Comparison of ENCODE assay signal across 21 cellular contexts in genomic region chr15:76327191-76328105, GRCh38. TPM values are rescaled to one million over a fixed set of nuclear protein-coding genes. Genes with fewer than 3 reads are reported as not detected.
DNase-seq lines count a peak whose midpoint lies in the region; ATAC-seq, FAIRE-seq and TF ChIP-seq lines count a peak whose summit lies in the region.
"Had no signal": no experiment of that assay in that cellular context is flagged by ENCODE, and none has a peak within 500 bp of the region (broad histone marks: within the 10 kb centered on the region; RNA-seq: fewer than 3 reads in every experiment).

No MANE protein-coding gene starts in this region.

- no peaks in the 10 kb centered on the region for H3K9me3 Mint-ChIP-seq in osteocyte (ENCODE audit: unreplicated experiment)
- H3K9me3 Mint-ChIP-seq in stimulated activated naive CD8-positive, alpha-beta T cell treated with anti-CD3 and anti-CD28 coated beads, Interleukin-15, amount 100 ng/mL, for 72 hours, result no peaks in the 10 kb centered on the region
- H3K9me3 Mint-ChIP-seq in activated T-helper 17 cell treated with anti-CD3 and anti-CD28 coated beads, Interleukin-2, amount 50 U/mL, for 72 hours, result no peaks in the 10 kb centered on the region
- H3K9me3 Mint-ChIP-seq: activated naive CD4-positive, alpha-beta T cell treated with anti-CD3 and anti-CD28 coated beads for 36 hours; stimulated activated memory B cell treated with anti-CD40 and anti-IgM and Interleukin-4, amounts not matched to agents 10 μg/mL and 1 μg/mL and 100 μg/mL, for 72 hours; type B pancreatic cell had no signal

- DNase-seq in NCI-H82 treated with DMSO at 0.1 percent for 48 hours (lab: John Stamatoyannopoulos, UW; ENCODE audit: unreplicated experiment) (peak; percentile 73), NCI-H82 (lab: John Stamatoyannopoulos, UW) (no peak), NCI-H226 (peak; percentile 65), bronchial epithelial cell (ENCODE audit: low read depth) (peak; percentile 47), osteocyte (ENCODE audit: extremely low spot score, unreplicated experiment) (peak; percentile 23), glomerular visceral epithelial cell (ENCODE audit: extremely low spot score) (no peak)
- DNase-seq in stimulated activated naive CD8-positive, alpha-beta T cell treated with anti-CD3 and anti-CD28 coated beads, Interleukin-15, amount 100 ng/mL, for 72 hours, result no peak
- DNase-seq: 8988T; activated naive CD4-positive, alpha-beta T cell treated with anti-CD3 and anti-CD28 coated beads for 36 hours; body of pancreas; DND-41; left colon; NCI-H1417; ovary had no signal

- H3K27me3 Mint-ChIP-seq in osteocyte (ENCODE audit: unreplicated experiment), result peaks cover 73% of the 10 kb centered on the region
- peaks cover 60% of the 10 kb centered on the region for H3K27me3 Mint-ChIP-seq in stimulated activated naive CD8-positive, alpha-beta T cell treated with anti-CD3 and anti-CD28 coated beads, Interleukin-15, amount 100 ng/mL, for 72 hours
- peaks cover 48% of the 10 kb centered on the region for H3K27me3 Mint-ChIP-seq in activated T-helper 17 cell treated with anti-CD3 and anti-CD28 coated beads, Interleukin-2, amount 50 U/mL, for 72 hours

- no peak overlapping the region for H3K4me3 ChIP-seq in bronchial epithelial cell (ENCODE audit: low read depth, low read length)
- H3K4me3 ChIP-seq: body of pancreas, esophagus muscularis mucosa, ovary, smooth muscle cell had no signal

- ATAC-seq in stimulated activated naive CD8-positive, alpha-beta T cell treated with anti-CD3 and anti-CD28 coated beads, Interleukin-15, amount 100 ng/mL, for 72 hours, result no peak
- no peak for ATAC-seq in activated T-helper 17 cell treated with anti-CD3 and anti-CD28 coated beads, Interleukin-2, amount 50 U/mL, for 72 hours (replicated peaks)
- ATAC-seq: activated CD4-positive, CD25-positive, alpha-beta regulatory T cell treated with anti-CD3 and anti-CD28 coated beads, Interleukin-2, amount 50 U/mL, for 24 hours; body of pancreas; left colon; Panc1; stimulated activated memory B cell treated with anti-CD40 and anti-IgM and Interleukin-4, amounts not matched to agents 10 μg/mL and 1 μg/mL and 100 μg/mL, for 72 hours had no signal

- H3K27ac Mint-ChIP-seq in osteocyte (ENCODE audit: unreplicated experiment), result no peak overlapping the region
- H3K27ac Mint-ChIP-seq in stimulated activated naive CD8-positive, alpha-beta T cell treated with anti-CD3 and anti-CD28 coated beads, Interleukin-15, amount 100 ng/mL, for 72 hours, result no peak overlapping the region
- no peak overlapping the region for H3K27ac Mint-ChIP-seq in activated T-helper 17 cell treated with anti-CD3 and anti-CD28 coated beads, Interleukin-2, amount 50 U/mL, for 72 hours
- H3K27ac Mint-ChIP-seq: activated naive CD4-positive, alpha-beta T cell treated with anti-CD3 and anti-CD28 coated beads for 36 hours; stimulated activated memory B cell treated with anti-CD40 and anti-IgM and Interleukin-4, amounts not matched to agents 10 μg/mL and 1 μg/mL and 100 μg/mL, for 72 hours; type B pancreatic cell had no signal

- no peak overlapping the region for H3K4me3 Mint-ChIP-seq in osteocyte (ENCODE audit: unreplicated experiment)
- no peak overlapping the region for H3K4me3 Mint-ChIP-seq in stimulated activated naive CD8-positive, alpha-beta T cell treated with anti-CD3 and anti-CD28 coated beads, Interleukin-15, amount 100 ng/mL, for 72 hours
- no peak overlapping the region for H3K4me3 Mint-ChIP-seq in activated T-helper 17 cell treated with anti-CD3 and anti-CD28 coated beads, Interleukin-2, amount 50 U/mL, for 72 hours
- H3K4me3 Mint-ChIP-seq: activated naive CD4-positive, alpha-beta T cell treated with anti-CD3 and anti-CD28 coated beads for 36 hours; stimulated activated memory B cell treated with anti-CD40 and anti-IgM and Interleukin-4, amounts not matched to agents 10 μg/mL and 1 μg/mL and 100 μg/mL, for 72 hours; type B pancreatic cell had no signal

- peaks cover 1% of the 10 kb centered on the region for H3K27me3 ChIP-seq in bronchial epithelial cell (ENCODE audit: control insufficient read depth, insufficient read depth, low read length)
- H3K27me3 ChIP-seq: body of pancreas, ovary had no signal

- no peak for FAIRE-seq in bronchial epithelial cell (lab: Jason Lieb, UNC)

- H3K36me3 Mint-ChIP-seq in osteocyte (ENCODE audit: unreplicated experiment), result no peaks in the 10 kb centered on the region
- H3K36me3 Mint-ChIP-seq in activated T-helper 17 cell treated with anti-CD3 and anti-CD28 coated beads, Interleukin-2, amount 50 U/mL, for 72 hours (ENCODE audit: low read depth), result no peaks in the 10 kb centered on the region
- H3K36me3 Mint-ChIP-seq: stimulated activated memory B cell treated with anti-CD40 and anti-IgM and Interleukin-4, amounts not matched to agents 10 μg/mL and 1 μg/mL and 100 μg/mL, for 72 hours; type B pancreatic cell had no signal

- no peaks in the 10 kb centered on the region for H3K36me3 ChIP-seq in bronchial epithelial cell (ENCODE audit: control insufficient read depth, insufficient read depth, low read length)
- H3K36me3 ChIP-seq: esophagus muscularis mucosa, ovary had no signal

- no peak for TF ChIP-seq CTCF in bronchial epithelial cell (IDR thresholded peaks at IDR 0.05; ENCODE audit: insufficient read depth, low read length, severe bottlenecking)
- TF ChIP-seq CTCF in osteocyte (IDR thresholded peaks at IDR 0.05), result no peak

- H3K4me1 Mint-ChIP-seq in osteocyte (ENCODE audit: unreplicated experiment), result no peaks in the 10 kb centered on the region
- no peaks in the 10 kb centered on the region for H3K4me1 Mint-ChIP-seq in stimulated activated naive CD8-positive, alpha-beta T cell treated with anti-CD3 and anti-CD28 coated beads, Interleukin-15, amount 100 ng/mL, for 72 hours
- H3K4me1 Mint-ChIP-seq in activated T-helper 17 cell treated with anti-CD3 and anti-CD28 coated beads, Interleukin-2, amount 50 U/mL, for 72 hours, result no peaks in the 10 kb centered on the region
- H3K4me1 Mint-ChIP-seq: stimulated activated memory B cell treated with anti-CD40 and anti-IgM and Interleukin-4, amounts not matched to agents 10 μg/mL and 1 μg/mL and 100 μg/mL, for 72 hours had no signal

RNA-seq across cellular contexts. Expression of gene ISL2, which starts 9.1 kb away (rescaled TPM):
- total RNA-seq in bronchial epithelial cell, result 0.26 TPM in 1 of 2 replicates, not detected in the other
- total RNA-seq in osteocyte, result not detected in 2 replicates
- total RNA-seq in activated T-helper 17 cell treated with anti-CD3 and anti-CD28 coated beads, Interleukin-2, amount 50 U/mL, for 72 hours, result under 1 TPM in 1 of 2 donors, not detected in 1; 0.35 TPM
- total RNA-seq: activated naive CD4-positive, alpha-beta T cell treated with anti-CD3 and anti-CD28 coated beads for 36 hours; body of pancreas; ovary had no signal

RNA-seq across cellular contexts. Expression of gene ETFA, which starts 16.2 kb away (rescaled TPM):
- 144 and 223 TPM in 2 replicates for total RNA-seq in bronchial epithelial cell
- 98.2 and 102 TPM in 2 replicates for total RNA-seq in osteocyte
- total RNA-seq in activated T-helper 17 cell treated with anti-CD3 and anti-CD28 coated beads, Interleukin-2, amount 50 U/mL, for 72 hours, result 100 to 1,000 TPM; 113 to 185 TPM

Comparison
In these comparisons a context has a peak if more than half of its experiments do, and no peak if none do; other contexts are left out.
1. DNase-seq: peak in NCI-H82 treated with DMSO at 0.1 percent for 48 hours (single experiment), NCI-H226 (single experiment), bronchial epithelial cell (single experiment) and osteocyte (single experiment); none in NCI-H82 (single experiment), stimulated activated naive CD8-positive, alpha-beta T cell treated with anti-CD3 and anti-CD28 coated beads, Interleukin-15, amount 100 ng/mL, for 72 hours (0 of 2) and glomerular visceral epithelial cell (single experiment).